13 cellular contexts compared by ENCODE assay signal in genomic region chr4:40486534-40486933, GRCh38.
DNase-seq lines count a peak whose midpoint lies in the region; ATAC-seq, FAIRE-seq and TF ChIP-seq lines count a peak whose summit lies in the region.
"Had no signal": no experiment of that assay in that cellular context is flagged by ENCODE, and none has a peak within 500 bp of the region (broad histone marks: within the 10 kb centered on the region; RNA-seq: fewer than 3 reads in every experiment).

No MANE protein-coding gene starts in this region.

- no peaks in the 10 kb centered on the region for H3K9me3 ChIP-seq in hepatocyte (ENCODE audit: low read depth)
- H3K9me3 ChIP-seq: BE2C had no signal

- FAIRE-seq in GM18507 (lab: Jason Lieb, UNC), result peak; percentile 12
- FAIRE-seq: K562, small intestine had no signal

- 100% methylated on average over 1 of the region's 1 CpG for WGBS in hepatocyte (ENCODE audit: low lambda C conversion rate, missing lambda C conversion rate)

- H3K9me2 ChIP-seq in hepatocyte (replicated peaks; ENCODE audit: insufficient read depth), result no peaks in the 10 kb centered on the region

- peak; percentile 38 for DNase-seq in A172 (ENCODE audit: low spot score)
- no peak for DNase-seq in GM18507 (ENCODE audit: extremely low spot score, insufficient read length, low read depth)
- peak; percentile 79 for DNase-seq in SKM-1 treated with dmso at 0.1 percent for 144 hours (lab: John Stamatoyannopoulos, UW; ENCODE audit: unreplicated experiment)
- DNase-seq in hepatocyte (ENCODE audit: low spot score), result no peak
- DNase-seq in NCI-H1105 (lab: John Stamatoyannopoulos, UW), result no peak
- DNase-seq in NCI-H526 treated with DMSO at 0.1 percent for 48 hours (lab: John Stamatoyannopoulos, UW), result no peak
- DNase-seq: BE2C, endodermal cell, NCI-H2171, small intestine had no signal

- peaks cover 14% of the 10 kb centered on the region for H3K4me1 ChIP-seq in hepatocyte (ENCODE audit: insufficient read depth)
- H3K4me1 ChIP-seq: BE2C had no signal

- TF ChIP-seq CTCF in hepatocyte (IDR thresholded peaks at IDR 0.05; ENCODE audit: poor library complexity), result no peak

- ATAC-seq in HG03196 (IDR thresholded peaks at IDR 0.05; ENCODE audit: unreplicated experiment) (no peak), HG03045 (IDR thresholded peaks at IDR 0.05; ENCODE audit: unreplicated experiment) (no peak)
- ATAC-seq: K562 had no signal

- peaks cover 44% of the 10 kb centered on the region for H4K20me1 ChIP-seq in hepatocyte (ENCODE audit: insufficient read depth, poor library complexity, severe bottlenecking)

- H3K4me3 ChIP-seq in hepatocyte, result no peak overlapping the region
- H3K4me3 ChIP-seq: K562 had no signal

- H3K79me2 ChIP-seq in hepatocyte, result peaks cover 99% of the 10 kb centered on the region

- H3K4me2 ChIP-seq in hepatocyte, result no peak overlapping the region

- H3K36me3 ChIP-seq in hepatocyte (replicated peaks; ENCODE audit: insufficient read depth, low read depth), result no peaks in the 10 kb centered on the region
- H3K36me3 ChIP-seq: BE2C had no signal

- H2AFZ ChIP-seq in hepatocyte, result no peak overlapping the region

- H3K27ac ChIP-seq in hepatocyte, result peak overlapping the region; percentile 33

- H3K27me3 ChIP-seq in hepatocyte, result no peaks in the 10 kb centered on the region

Comparison
In these comparisons a context has a peak if more than half of its experiments do, and no peak if none do; other contexts are left out.
1. DNase-seq: peak in A172 (single experiment) and SKM-1 treated with dmso at 0.1 percent for 144 hours (single experiment); none in GM18507 (single experiment), hepatocyte (single experiment), NCI-H1105 (single experiment) and NCI-H526 treated with DMSO at 0.1 percent for 48 hours (single experiment).